In the genomic region with DNA sequence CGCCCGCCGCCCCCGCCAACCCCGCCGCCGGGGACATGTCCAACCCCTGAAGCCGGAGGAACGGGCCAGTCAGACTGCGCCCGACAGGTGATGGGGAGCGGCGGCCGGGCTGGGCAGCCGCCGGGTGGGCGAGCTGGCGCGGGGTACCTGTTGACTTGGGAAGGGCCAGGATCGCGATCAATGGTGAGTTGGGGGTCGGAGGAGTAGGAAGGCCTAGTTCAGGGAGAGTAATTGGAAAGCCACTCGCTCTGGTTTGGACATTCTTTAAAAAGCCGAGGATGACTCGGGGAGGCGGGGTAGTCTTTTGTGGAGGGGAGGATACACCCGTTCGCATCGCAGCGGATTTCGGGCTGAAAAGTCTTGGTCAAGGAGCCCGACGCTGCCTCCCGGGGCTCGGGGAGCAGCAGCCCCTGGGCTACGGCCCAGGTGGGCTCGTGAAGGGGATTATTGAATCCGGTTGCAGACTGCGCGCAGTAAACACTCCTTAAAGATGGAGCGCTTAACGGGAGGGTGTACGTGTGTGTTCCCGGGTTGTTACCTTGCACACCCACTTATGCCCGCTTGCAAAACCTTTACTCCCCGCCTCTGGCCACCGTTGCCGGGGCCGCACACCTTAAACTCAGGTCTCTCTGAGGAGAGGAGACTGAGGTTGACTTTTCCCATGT, we compare ENCODE assay signal across 8 cellular contexts.
DNase-seq lines count a peak whose midpoint lies in the region; ATAC-seq and TF ChIP-seq lines count a peak whose summit lies in the region.

No MANE protein-coding gene starts in this region.

- H3K9ac ChIP-seq in SK-N-MC (ENCODE audit: insufficient read length): peak overlapping the region; percentile 72

- no peaks in the 10 kb centered on the region for H3K9me3 ChIP-seq in SK-N-MC (ENCODE audit: low read depth, low read length)

- H3K36me3 ChIP-seq in SK-N-MC (ENCODE audit: insufficient read depth, low read length) (no peaks in the 10 kb centered on the region), kidney epithelial cell (ENCODE audit: control insufficient read depth, insufficient read depth, low read length) (no peaks in the 10 kb centered on the region)

- peak; percentile 44 for ATAC-seq in HG03025 (IDR thresholded peaks at IDR 0.05; ENCODE audit: low FRiP score, unreplicated experiment)

- no peak for TF ChIP-seq CTCF in kidney epithelial cell (IDR thresholded peaks at IDR 0.05; ENCODE audit: insufficient read depth, low read length, poor library complexity, severe bottlenecking)

- H3K27ac ChIP-seq in SK-N-MC: no peak overlapping the region
- H3K27ac ChIP-seq in caudate nucleus (ENCODE audit: low read depth, low read length): peak overlapping the region; percentile 52

- H3K4me3 ChIP-seq in SK-N-MC (peak overlapping the region; percentile 84), kidney epithelial cell (ENCODE audit: low read depth, low read length) (peak overlapping the region; percentile 87)

- H3K27me3 ChIP-seq in kidney epithelial cell (ENCODE audit: control insufficient read depth, insufficient read depth, low read length): no peaks in the 10 kb centered on the region

- DNase-seq in NCI-H1417 (lab: John Stamatoyannopoulos, UW) (peak; percentile 29 to 77 (median 74)), NCI-H1417 treated with DMSO at 0.1 percent for 48 hours (lab: John Stamatoyannopoulos, UW) (no peak), SK-N-MC (ENCODE audit: low read depth, low spot score) (no peak), caudate nucleus (lab: John Stamatoyannopoulos, UW) (peak in 33 of 61 donors; percentile 6 to 78 (median 43)), kidney epithelial cell (ENCODE audit: low read depth) (no peak), NCI-H446 treated with DMSO at 0.1 percent for 48 hours (lab: John Stamatoyannopoulos, UW) (no peak)
- DNase-seq in stimulated activated CD4-positive, alpha-beta T cell treated with anti-CD3 and anti-CD28 coated beads, Interleukin-1b, Interleukin-23, amount 100 ng/mL, for 48 hours: peak; percentile 16

Comparison
In these comparisons a context has a peak if more than half of its experiments do, and no peak if none do; other contexts are left out.
1. DNase-seq: peak in NCI-H1417 (3 of 3), caudate nucleus (33 of 61) and stimulated activated CD4-positive, alpha-beta T cell treated with anti-CD3 and anti-CD28 coated beads, Interleukin-1b, Interleukin-23, amount 100 ng/mL, for 48 hours (single experiment); none in NCI-H1417 treated with DMSO at 0.1 percent for 48 hours (single experiment), SK-N-MC (single experiment), kidney epithelial cell (single experiment) and NCI-H446 treated with DMSO at 0.1 percent for 48 hours (single experiment).